In genomic region chr18:27214831-27215230, GRCh38 we compare ENCODE assay signal across 21 cellular contexts. TPM values are rescaled to one million over a fixed set of nuclear protein-coding genes. Genes with fewer than 3 reads are reported as not detected.
DNase-seq lines count a peak whose midpoint lies in the region; ATAC-seq, FAIRE-seq and TF ChIP-seq lines count a peak whose summit lies in the region.
"Had no signal": no experiment of that assay in that cellular context is flagged by ENCODE, and none has a peak within 500 bp of the region (broad histone marks: within the 10 kb centered on the region; RNA-seq: fewer than 3 reads in every experiment).

No MANE protein-coding gene starts in this region.

- ATAC-seq in foreskin keratinocyte = peak; percentile 87
- ATAC-seq: CD8-positive, alpha-beta T cell; HCT116 had no signal

- peak; percentile 19 for DNase-seq in HPDE6-E6E7 (ENCODE audit: extremely low spot score)
- peak; percentile 31 for DNase-seq in MCF 10A (ENCODE audit: unreplicated experiment)
- peak; percentile 85 for DNase-seq in epithelial cell of esophagus (ENCODE audit: low read depth)
- DNase-seq in foreskin keratinocyte = peak; percentile 55 to 81
- no peak for DNase-seq in lower leg skin (ENCODE audit: low spot score in 2 of 2)
- no peak for DNase-seq in HTR-8/SVneo (ENCODE audit: insufficient read length, low spot score)
- no peak for DNase-seq in RCC 7860 (ENCODE audit: low spot score)
- no peak for DNase-seq in urothelium cell line (ENCODE audit: low spot score)
- DNase-seq: 8988T; Calu3; CD8-positive, alpha-beta T cell; DMS79 treated with DMSO at 0.1 percent for 48 hours; GF-D8; GOT3; H7; HFFc6 had no signal

- POLR2A ChIA-PET in MCF 10A (lab: Yijun Ruan, JAX) = interaction anchor here (0.8 to 1.2 kb wide), 4 partner anchors 11 to 667 kb away, joined by 3 to 4 read pairs (median 3); partner anchors contain the start of gene KCTD1

- no peaks in the 10 kb centered on the region for H3K27me3 Mint-ChIP-seq in MCF 10A (ENCODE audit: insufficient read depth, unreplicated experiment)

- H3K36me3 Mint-ChIP-seq in MCF 10A (ENCODE audit: insufficient read depth, unreplicated experiment) = peaks cover 6% of the 10 kb centered on the region
- H3K36me3 Mint-ChIP-seq: CD14-positive monocyte; CD8-positive, alpha-beta T cell had no signal

- H3K4me3 ChIP-seq in epithelial cell of esophagus (ENCODE audit: low read length) (no peak overlapping the region), lower leg skin (ENCODE audit: low read depth, poor library complexity, severe bottlenecking) (no peak overlapping the region)
- H3K4me3 ChIP-seq: BLaER1 had no signal

- H3K4me3 Mint-ChIP-seq in MCF 10A (ENCODE audit: unreplicated experiment) = peak overlapping the region; percentile 25
- H3K4me3 Mint-ChIP-seq: CD14-positive monocyte; CD8-positive, alpha-beta T cell; HFFc6 had no signal

- WGBS in lower leg skin, 2 donors = 35 to 43% methylated on average over 1 of the region's 1 CpG

- BruUV-seq in MCF 10A (replicated peaks; lab: Mats Ljungman, UMichigan) = no TSS peak

- no peak for FAIRE-seq in HTR-8/SVneo (lab: Jason Lieb, UNC)
- FAIRE-seq in RCC 7860 (lab: Jason Lieb, UNC) = no peak
- no peak for FAIRE-seq in urothelium cell line (lab: Jason Lieb, UNC)

- CTCF ChIA-PET in MCF 10A (lab: Yijun Ruan, JAX) = interaction anchor here (0.8 kb wide), 1 partner anchor 27 kb away, joined by 3 read pairs; no protein-coding TSS in a partner anchor

- H3K27me3 ChIP-seq in foreskin keratinocyte = no peaks in the 10 kb centered on the region
- H3K27me3 ChIP-seq: BLaER1 had no signal

- TF ChIP-seq CTCF in MCF 10A (IDR thresholded peaks at IDR 0.05; ENCODE audit: unreplicated experiment) = no peak
- TF ChIP-seq CTCF in epithelial cell of esophagus (IDR thresholded peaks at IDR 0.05; ENCODE audit: insufficient read depth, low read depth, low read length, missing control alignments) = no peak
- no peak for TF ChIP-seq CTCF in foreskin keratinocyte (conservative IDR thresholded peaks at IDR 0.05)
- TF ChIP-seq CTCF in lower leg skin (IDR thresholded peaks at IDR 0.05) = no peak

- H3K4me1 Mint-ChIP-seq in MCF 10A (ENCODE audit: insufficient read depth, unreplicated experiment) = peaks cover 16% of the 10 kb centered on the region
- H3K4me1 Mint-ChIP-seq: CD14-positive monocyte had no signal

- TF ChIP-seq POLR2A in lower leg skin (IDR thresholded peaks at IDR 0.05) = no peak

- H3K27ac Mint-ChIP-seq in MCF 10A (ENCODE audit: low read depth, unreplicated experiment) = peak overlapping the region; percentile 97
- H3K27ac Mint-ChIP-seq: CD14-positive monocyte; CD8-positive, alpha-beta T cell; HFFc6 had no signal

- no peaks in the 10 kb centered on the region for H3K9me3 Mint-ChIP-seq in MCF 10A (ENCODE audit: unreplicated experiment)

- H3K27ac ChIP-seq in foreskin keratinocyte = peak overlapping the region; percentile 84
- H3K27ac ChIP-seq: BLaER1 had no signal

- H3K4me1 ChIP-seq in foreskin keratinocyte = peaks cover 10% of the 10 kb centered on the region
- H3K4me1 ChIP-seq: BLaER1 had no signal

- intact Hi-C loops in MCF 10A (cut with micrococcal nuclease) = no loop called here
- intact Hi-C loops in lower leg skin (cut with DNase I; ENCODE audit: low total_unique reads) = no loop called here

RNA-seq across cellular contexts. Expression of gene CHST9, which starts 29.7 kb away (rescaled TPM):
- total RNA-seq in MCF 10A (2022) = not detected in 2 replicates
- total RNA-seq in foreskin keratinocyte = 0.04 TPM in 1 of 2 replicates, not detected in the other
- polyA plus RNA-seq in foreskin keratinocyte = not detected in 2 replicates
- under 1 TPM in 3 of 4 donors, not detected in 1; 0.06 to 0.20 (median 0.08) TPM for total RNA-seq in lower leg skin
- total RNA-seq: A673; CD8-positive, alpha-beta T cell; HFFc6 had no signal
- polyA plus RNA-seq: AG04450, CD14-positive monocyte had no signal

Comparison
In these comparisons a context has a peak if more than half of its experiments do, and no peak if none do; other contexts are left out.
1. DNase-seq: peak in HPDE6-E6E7 (single experiment), MCF 10A (single experiment), epithelial cell of esophagus (single experiment) and foreskin keratinocyte (2 of 2); none in lower leg skin (0 of 2), HTR-8/SVneo (single experiment), RCC 7860 (single experiment) and urothelium cell line (single experiment).